In genomic region chr9:99259231-99259918, GRCh38 we compare ENCODE assay signal across 8 cellular contexts. TPM values are rescaled to one million over a fixed set of nuclear protein-coding genes. Genes with fewer than 3 reads are reported as not detected.
DNase-seq lines count a peak whose midpoint lies in the region; ATAC-seq and TF ChIP-seq lines count a peak whose summit lies in the region.

No MANE protein-coding gene starts in this region.

- CTCF ChIA-PET in CD8-positive, alpha-beta T cell (lab: Charles Lee) = interaction anchor here (0.7 to 1.6 kb wide), 3 partner anchors 9 to 75 kb away, joined by 3 to 4 read pairs (median 3); no protein-coding TSS in a partner anchor

- H3K4me1 ChIP-seq in CD8-positive, alpha-beta T cell (ENCODE audit: insufficient read depth, low read length) = no peaks in the 10 kb centered on the region
- peaks cover 10% of the 10 kb centered on the region for H3K4me1 ChIP-seq in suprapubic skin

- no peaks in the 10 kb centered on the region for H3K27me3 ChIP-seq in CD8-positive, alpha-beta T cell (ENCODE audit: insufficient read depth, low read length)
- no peaks in the 10 kb centered on the region for H3K27me3 ChIP-seq in suprapubic skin

- H3K4me3 ChIP-seq in CD8-positive, alpha-beta T cell (ENCODE audit: low read depth, low read length) = no peak overlapping the region
- H3K4me3 ChIP-seq in epithelial cell of esophagus (ENCODE audit: low read length) (no peak overlapping the region), suprapubic skin (peak overlapping the region; percentile 45)

- no peaks in the 10 kb centered on the region for H3K9me3 ChIP-seq in CD8-positive, alpha-beta T cell (ENCODE audit: low read length)
- H3K9me3 ChIP-seq in suprapubic skin = no peaks in the 10 kb centered on the region

- no peak for TF ChIP-seq CTCF in CD8-positive, alpha-beta T cell (IDR thresholded peaks at IDR 0.05)
- TF ChIP-seq CTCF in epithelial cell of esophagus (IDR thresholded peaks at IDR 0.05; ENCODE audit: insufficient read depth, low read depth, low read length, missing control alignments) = no peak
- no peak for TF ChIP-seq CTCF in mesothelial cell of epicardium (IDR thresholded peaks at IDR 0.05; ENCODE audit: unreplicated experiment)
- TF ChIP-seq CTCF in suprapubic skin (IDR thresholded peaks at IDR 0.05) = no peak

- DNase-seq in CD8-positive, alpha-beta T cell = peak in 6 of 7 experiments; percentile 9 to 66 (median 32)
- DNase-seq in activated CD4-positive, alpha-beta T cell treated with anti-CD3 and anti-CD28 coated beads, Interleukin-2, amount 50 U/mL, for 4 hours = peak; percentile 10 to 13
- peak; percentile 17 for DNase-seq in epithelial cell of esophagus (ENCODE audit: low read depth)
- no peak for DNase-seq in mesothelial cell of epicardium (ENCODE audit: low spot score in 2 of 2, unreplicated experiment in 2 of 2)
- DNase-seq in suprapubic skin (ENCODE audit: low spot score in 2 of 2) = peak; percentile 85 to 88

- TF ChIP-seq POLR2A in suprapubic skin (IDR thresholded peaks at IDR 0.05) = peak in 1 of 2 donors; percentile 6

- peak; percentile 87 for ATAC-seq in CD8-positive, alpha-beta T cell
- ATAC-seq in HG03103 (IDR thresholded peaks at IDR 0.05; ENCODE audit: low read depth, unreplicated experiment) (peak; percentile 59), HG03442 (IDR thresholded peaks at IDR 0.05; ENCODE audit: unreplicated experiment) (no peak), HG03354 (IDR thresholded peaks at IDR 0.05; ENCODE audit: poor library complexity, severe bottlenecking, unreplicated experiment) (no peak)

- intact Hi-C loops in CD8-positive, alpha-beta T cell (cut with DNase I, micrococcal nuclease) = no loop called here

- no peaks in the 10 kb centered on the region for H3K36me3 ChIP-seq in CD8-positive, alpha-beta T cell (ENCODE audit: insufficient read depth, low read length)
- H3K36me3 ChIP-seq in suprapubic skin = no peaks in the 10 kb centered on the region

- no peaks in the 10 kb centered on the region for H3K36me3 Mint-ChIP-seq in CD8-positive, alpha-beta T cell
- no peaks in the 10 kb centered on the region for H3K36me3 Mint-ChIP-seq in mesothelial cell of epicardium

- no peaks in the 10 kb centered on the region for H3K9me3 Mint-ChIP-seq in CD8-positive, alpha-beta T cell
- H3K9me3 Mint-ChIP-seq in mesothelial cell of epicardium = peaks cover 4% of the 10 kb centered on the region

- H3K27ac Mint-ChIP-seq in CD8-positive, alpha-beta T cell = peak overlapping the region; percentile 0
- H3K27ac Mint-ChIP-seq in mesothelial cell of epicardium = peak overlapping the region; percentile 8

- TF ChIP-seq EP300 in suprapubic skin (IDR thresholded peaks at IDR 0.05) = no peak

- no peak overlapping the region for H3K27ac ChIP-seq in CD8-positive, alpha-beta T cell (ENCODE audit: low read depth, low read length)
- peak overlapping the region; percentile 68 for H3K27ac ChIP-seq in suprapubic skin

- peak overlapping the region; percentile 10 for H3K4me3 Mint-ChIP-seq in CD8-positive, alpha-beta T cell
- H3K4me3 Mint-ChIP-seq in mesothelial cell of epicardium = no peak overlapping the region

- H3K4me1 Mint-ChIP-seq in CD8-positive, alpha-beta T cell (ENCODE audit: low read depth) = peaks cover 6% of the 10 kb centered on the region
- H3K4me1 Mint-ChIP-seq in mesothelial cell of epicardium = peaks cover 9% of the 10 kb centered on the region

- POLR2A ChIA-PET in CD8-positive, alpha-beta T cell (lab: Charles Lee) = no interaction called here

- H3K27me3 Mint-ChIP-seq in CD8-positive, alpha-beta T cell (ENCODE audit: low read depth) = no peaks in the 10 kb centered on the region
- H3K27me3 Mint-ChIP-seq in mesothelial cell of epicardium (ENCODE audit: low read depth) = no peaks in the 10 kb centered on the region

- whole genome bisulfite sequencing in suprapubic skin = 12% methylated on average over 19 of the region's 27 CpGs

RNA-seq across cellular contexts. Expression of gene SEC61B, which starts 37.3 kb away (rescaled TPM):
- total RNA-seq in CD8-positive, alpha-beta T cell = 100 to 1,000 TPM; 107 to 108 TPM
- 130 to 139 TPM (median 132 TPM) in 3 replicates for total RNA-seq in mesothelial cell of epicardium
- total RNA-seq in suprapubic skin = 100 to 1,000 TPM in 1 of 4 donors, 10 to 100 TPM in 3; 66.5 to 134 (median 84.9) TPM

RNA-seq across cellular contexts. Expression of gene ALG2, which starts 37.6 kb away (rescaled TPM):
- 10 to 100 TPM; 21.0 to 24.7 TPM for total RNA-seq in CD8-positive, alpha-beta T cell
- total RNA-seq in mesothelial cell of epicardium = 28.6 to 31.2 TPM (median 29.6 TPM) in 3 replicates
- total RNA-seq in suprapubic skin = 10 to 100 TPM; 26.4 to 33.0 (median 31.5) TPM

Comparison
In these comparisons a context has a peak if more than half of its experiments do, and no peak if none do; other contexts are left out.
1. ATAC-seq: peak in CD8-positive, alpha-beta T cell (single experiment) and HG03103 (single experiment); none in HG03442 (single experiment) and HG03354 (single experiment).
2. DNase-seq: peak in CD8-positive, alpha-beta T cell (6 of 7), activated CD4-positive, alpha-beta T cell treated with anti-CD3 and anti-CD28 coated beads, Interleukin-2, amount 50 U/mL, for 4 hours (2 of 2), epithelial cell of esophagus (single experiment) and suprapubic skin (2 of 2); none in mesothelial cell of epicardium (0 of 2).